ENCODE assay signal across 25 cellular contexts in genomic region chr1:38529946-38530345, GRCh38.
A peak's percentile ranks its signal among the peaks of the same experiment; 100 is the strongest.
DNase-seq lines count a peak whose midpoint lies in the region; ATAC-seq lines count a peak whose summit lies in the region.
"Had no signal": no experiment of that assay in that cellular context is flagged by ENCODE, and none has a peak within 500 bp of the region (broad histone marks: within the 10 kb centered on the region; RNA-seq: fewer than 3 reads in every experiment).

No MANE protein-coding gene starts in this region.

- no peak overlapping the region for H2AK5ac ChIP-seq in mesenchymal stem cell (ENCODE audit: low read length, severe bottlenecking)
- H2AK5ac ChIP-seq in trophoblast cell (ENCODE audit: low read length), result no peak overlapping the region

- H3K4me3 Mint-ChIP-seq in activated naive CD4-positive, alpha-beta T cell treated with anti-CD3 and anti-CD28 coated beads, Interleukin-2, amount 50 U/mL, for 24 hours, result no peak overlapping the region
- H3K4me3 Mint-ChIP-seq: CD14-positive monocyte; CD4-positive, alpha-beta memory T cell; CD4-positive, CD25-positive, alpha-beta regulatory T cell; CD8-positive, alpha-beta memory T cell had no signal

- no peaks in the 10 kb centered on the region for H3K36me3 Mint-ChIP-seq in activated naive CD4-positive, alpha-beta T cell treated with anti-CD3 and anti-CD28 coated beads, Interleukin-2, amount 50 U/mL, for 24 hours
- H3K36me3 Mint-ChIP-seq: CD14-positive monocyte; CD4-positive, alpha-beta memory T cell; CD4-positive, CD25-positive, alpha-beta regulatory T cell had no signal

- H2BK5ac ChIP-seq in mesenchymal stem cell (ENCODE audit: low read depth, low read length, poor library complexity, severe bottlenecking) (no peak overlapping the region), trophoblast cell (ENCODE audit: low read depth, low read length, poor library complexity) (no peak overlapping the region)

- ATAC-seq in left ventricle myocardium superior, result no peak
- ATAC-seq in HG03039 (IDR thresholded peaks at IDR 0.05; ENCODE audit: unreplicated experiment), result no peak
- ATAC-seq: A549, GM12878 had no signal

- peak overlapping the region; percentile 65 for H3K27ac Mint-ChIP-seq in activated naive CD4-positive, alpha-beta T cell treated with anti-CD3 and anti-CD28 coated beads, Interleukin-2, amount 50 U/mL, for 24 hours
- H3K27ac Mint-ChIP-seq: CD4-positive, alpha-beta memory T cell had no signal

- H3K9ac ChIP-seq in mesenchymal stem cell (ENCODE audit: low read length) (no peak overlapping the region), trophoblast cell (ENCODE audit: low read length) (no peak overlapping the region)
- H3K9ac ChIP-seq: BLaER1 had no signal

- H3K27me3 Mint-ChIP-seq in activated naive CD4-positive, alpha-beta T cell treated with anti-CD3 and anti-CD28 coated beads, Interleukin-2, amount 50 U/mL, for 24 hours, result no peaks in the 10 kb centered on the region

- H2BK120ac ChIP-seq in mesenchymal stem cell (ENCODE audit: low read depth, low read length) (no peak overlapping the region), trophoblast cell (ENCODE audit: insufficient read depth, low read length, poor library complexity) (no peak overlapping the region)

- WGBS in mesenchymal stem cell, result 82% methylated on average over 3 of the region's 3 CpGs
- WGBS in trophoblast cell (ENCODE audit: extremely low coverage, insufficient coverage, insufficient read length), result no CpG with 5 or more reads among the region's 3 CpGs

- H2BK12ac ChIP-seq in mesenchymal stem cell (ENCODE audit: low read length in 2 of 2), result peak overlapping the region in 1 of 2 experiments; percentile 44
- H2BK12ac ChIP-seq in trophoblast cell (ENCODE audit: low read length), result no peak overlapping the region

- DNase-seq in activated naive CD4-positive, alpha-beta T cell (lab: John Stamatoyannopoulos, UW), result no peak
- DNase-seq in mesenchymal stem cell (no peak), trophoblast cell (no peak), HuH-7 (ENCODE audit: low spot score) (no peak), left ventricle myocardium superior (no peak)
- DNase-seq: ACHN; BE2C; C1 segment of cervical spinal cord; CD4-positive, alpha-beta memory T cell; CD4-positive, CD25-positive, alpha-beta regulatory T cell; CD8-positive, alpha-beta memory T cell; COR-L47; DMS 273 treated with DMSO at 0.1 percent for 48 hours; DMS153; DMS53; DMS79; DND-41; GDM1 had no signal

- H3K18ac ChIP-seq in mesenchymal stem cell (ENCODE audit: low read depth in 1 of 2, low read length in 2 of 2) (no peak overlapping the region), trophoblast cell (ENCODE audit: low read length) (no peak overlapping the region)

- H3K4me2 ChIP-seq in mesenchymal stem cell (ENCODE audit: low read length, poor library complexity, severe bottlenecking), result no peak overlapping the region
- no peak overlapping the region for H3K4me2 ChIP-seq in trophoblast cell (ENCODE audit: low read length)
- H3K4me2 ChIP-seq: A549, BLaER1 had no signal

- no peaks in the 10 kb centered on the region for H3K9me3 ChIP-seq in mesenchymal stem cell (ENCODE audit: control insufficient read depth, low read length)
- H3K9me3 ChIP-seq in trophoblast cell (ENCODE audit: insufficient read depth, low read depth, low read length), result peaks cover 4% of the 10 kb centered on the region
- H3K9me3 ChIP-seq: A549, BE2C, BLaER1 had no signal

- no peaks in the 10 kb centered on the region for H3K9me3 Mint-ChIP-seq in activated naive CD4-positive, alpha-beta T cell treated with anti-CD3 and anti-CD28 coated beads, Interleukin-2, amount 50 U/mL, for 24 hours
- H3K9me3 Mint-ChIP-seq: CD14-positive monocyte; CD4-positive, alpha-beta memory T cell; CD8-positive, alpha-beta memory T cell had no signal

- H3K4me1 ChIP-seq in mesenchymal stem cell (ENCODE audit: control insufficient read depth, insufficient read depth, low read depth, low read length), result no peaks in the 10 kb centered on the region
- no peaks in the 10 kb centered on the region for H3K4me1 ChIP-seq in trophoblast cell (ENCODE audit: control insufficient read depth in 1 of 2, insufficient read depth in 2 of 2, low read length in 2 of 2)
- H3K4me1 ChIP-seq: A549 had no signal

- no peak overlapping the region for H3K27ac ChIP-seq in mesenchymal stem cell (ENCODE audit: low read length, poor library complexity, severe bottlenecking)
- no peak overlapping the region for H3K27ac ChIP-seq in trophoblast cell (ENCODE audit: low read depth, low read length)
- H3K27ac ChIP-seq: 22Rv1, A549, BLaER1 had no signal

- H3K79me1 ChIP-seq in mesenchymal stem cell (replicated peaks; ENCODE audit: low read length, poor library complexity, severe bottlenecking), result no peaks in the 10 kb centered on the region
- no peaks in the 10 kb centered on the region for H3K79me1 ChIP-seq in trophoblast cell (ENCODE audit: low read length)

- H2AFZ ChIP-seq in mesenchymal stem cell (ENCODE audit: low read depth, low read length) (no peak overlapping the region), trophoblast cell (ENCODE audit: insufficient read depth, low read length, poor library complexity) (no peak overlapping the region)

- no peaks in the 10 kb centered on the region for H3K79me2 ChIP-seq in trophoblast cell (ENCODE audit: control insufficient read depth, insufficient read depth, low read length, poor library complexity)

- H4K8ac ChIP-seq in mesenchymal stem cell (ENCODE audit: low read length), result no peak overlapping the region
- H4K8ac ChIP-seq in trophoblast cell (ENCODE audit: low read depth, low read length), result no peak overlapping the region

- no peak overlapping the region for H3K4ac ChIP-seq in mesenchymal stem cell (ENCODE audit: low read depth in 1 of 2, low read length in 2 of 2)
- no peak overlapping the region for H3K4ac ChIP-seq in trophoblast cell (ENCODE audit: low read depth, low read length)

- H3K23ac ChIP-seq in mesenchymal stem cell (ENCODE audit: low read length in 2 of 2), result no peak overlapping the region
- H3K23ac ChIP-seq in trophoblast cell (ENCODE audit: low read length), result no peak overlapping the region

- H3K14ac ChIP-seq in mesenchymal stem cell (ENCODE audit: low read length in 2 of 2) (no peak overlapping the region), trophoblast cell (ENCODE audit: low read length) (no peak overlapping the region)

- H3K36me3 ChIP-seq in mesenchymal stem cell (ENCODE audit: control insufficient read depth in 1 of 2, insufficient read depth in 2 of 2, low read depth in 1 of 2, low read length in 2 of 2), result no peaks in the 10 kb centered on the region
- H3K36me3 ChIP-seq in trophoblast cell (ENCODE audit: control insufficient read depth in 1 of 2, insufficient read depth in 2 of 2, low read length in 2 of 2), result no peaks in the 10 kb centered on the region
- H3K36me3 ChIP-seq: BE2C, BLaER1 had no signal

- H4K12ac ChIP-seq in trophoblast cell (ENCODE audit: low read depth, low read length), result no peak overlapping the region

- H3K4me3 ChIP-seq in mesenchymal stem cell (ENCODE audit: insufficient read depth in 1 of 2, low read depth in 1 of 2, low read length in 2 of 2), result no peak overlapping the region
- H3K4me3 ChIP-seq in trophoblast cell (ENCODE audit: low read depth, low read length), result peak overlapping the region; percentile 6
- H3K4me3 ChIP-seq: A549, BLaER1, GM12878 had no signal

- H2BK15ac ChIP-seq in mesenchymal stem cell (ENCODE audit: low read depth, poor library complexity, severe bottlenecking), result no peak overlapping the region

- intact Hi-C loops in left ventricle myocardium superior (cut with micrococcal nuclease), result no loop called here

- H4K91ac ChIP-seq in mesenchymal stem cell (ENCODE audit: low read length), result peak overlapping the region; percentile 35
- H4K91ac ChIP-seq in trophoblast cell (ENCODE audit: low read depth, low read length), result no peak overlapping the region

- peaks cover 0 to 8% of the 10 kb centered on the region in 2 experiments for H3K27me3 ChIP-seq in mesenchymal stem cell (ENCODE audit: control insufficient read depth in 1 of 2, insufficient read depth in 1 of 2, low read length in 2 of 2)
- H3K27me3 ChIP-seq in trophoblast cell (ENCODE audit: insufficient read depth, low read length), result no peaks in the 10 kb centered on the region
- H3K27me3 ChIP-seq: BE2C, BLaER1 had no signal

- peaks cover 30% of the 10 kb centered on the region for H3K4me1 Mint-ChIP-seq in activated naive CD4-positive, alpha-beta T cell treated with anti-CD3 and anti-CD28 coated beads, Interleukin-2, amount 50 U/mL, for 24 hours
- H3K4me1 Mint-ChIP-seq: CD14-positive monocyte had no signal
